Comparison of ENCODE assay signal across 25 cellular contexts in genomic region chr1:214154596-214155261, GRCh38.
DNase-seq lines count a peak whose midpoint lies in the region; ATAC-seq and TF ChIP-seq lines count a peak whose summit lies in the region.
"Had no signal": no experiment of that assay in that cellular context is flagged by ENCODE, and none has a peak within 500 bp of the region (broad histone marks: within the 10 kb centered on the region; RNA-seq: fewer than 3 reads in every experiment).

No MANE protein-coding gene starts in this region.

- no peaks in the 10 kb centered on the region for H3K79me2 ChIP-seq in GM23338 (replicated peaks; ENCODE audit: insufficient read depth)

- H3K27ac Mint-ChIP-seq in GM23338, result no peak overlapping the region
- peak overlapping the region; percentile 69 for H3K27ac Mint-ChIP-seq in neural crest cell (ENCODE audit: unreplicated experiment)
- H3K27ac Mint-ChIP-seq: CD4-positive, CD25-positive, alpha-beta regulatory T cell; HFFc6; IgD-negative memory B cell had no signal

- no peak overlapping the region for H3K4me3 Mint-ChIP-seq in GM23338
- H3K4me3 Mint-ChIP-seq in neural crest cell, result peak overlapping the region; percentile 11
- H3K4me3 Mint-ChIP-seq: CD4-positive, CD25-positive, alpha-beta regulatory T cell; HFFc6; IgD-negative memory B cell had no signal

- no peak for TF ChIP-seq EP300 in ovary (IDR thresholded peaks at IDR 0.05)

- 30 to 37% (median 34%) methylated on average over 6 of the region's 6 CpGs for WGBS in ovary, 3 donors

- H3K27me3 ChIP-seq in GM23338 (ENCODE audit: insufficient read depth) (no peaks in the 10 kb centered on the region), iPS-20b (ENCODE audit: insufficient read depth, low read length) (peaks cover 54% of the 10 kb centered on the region), ovary (no peaks in the 10 kb centered on the region)
- H3K27me3 ChIP-seq: BE2C had no signal

- H3K9me3 Mint-ChIP-seq in GM23338 (peaks cover 4% of the 10 kb centered on the region; the same call in 1 of the 3 replicates), neural crest cell (peaks cover 4% of the 10 kb centered on the region)
- H3K9me3 Mint-ChIP-seq: HFFc6 had no signal

- H3F3A ChIP-seq in GM23338 (replicated peaks; ENCODE audit: low read depth), result no peaks in the 10 kb centered on the region

- H3K36me3 ChIP-seq in GM23338 (ENCODE audit: insufficient read depth) (no peaks in the 10 kb centered on the region), iPS-20b (ENCODE audit: insufficient read depth, low read depth, low read length) (no peaks in the 10 kb centered on the region), ovary (no peaks in the 10 kb centered on the region)
- H3K36me3 ChIP-seq: BE2C had no signal

- peak; percentile 49 for DNase-seq in GM23338 (ENCODE audit: low spot score)
- no peak for DNase-seq in neural crest cell (ENCODE audit: low read depth, low spot score)
- DNase-seq in activated effector memory CD4-positive, alpha-beta T cell treated with Interleukin-2 at 50 U/mL for 16 hours, result no peak
- DNase-seq in OCI-M2 (lab: John Stamatoyannopoulos, UW; ENCODE audit: unreplicated experiment), result no peak
- no peak for DNase-seq in ovary
- DNase-seq: BE2C; Caco-2; CD4-positive, CD25-positive, alpha-beta regulatory T cell; DMS153; HFFc6; Karpas-422; MM.1S; NCI-H1092; NCI-H146; NCI-H2029 treated with DMSO at 0.1 percent for 48 hours; NCI-H2171 treated with DMSO at 0.1 percent for 48 hours; NCI-H446; NCI-H526 treated with DMSO at 0.1 percent for 48 hours had no signal

- H3K4me1 Mint-ChIP-seq in GM23338 (peaks cover 22% of the 10 kb centered on the region), neural crest cell (peaks cover 34% of the 10 kb centered on the region)
- H3K4me1 Mint-ChIP-seq: CD4-positive, CD25-positive, alpha-beta regulatory T cell; IgD-negative memory B cell had no signal

- H3K4me3 ChIP-seq in GM23338 (no peak overlapping the region), iPS-20b (ENCODE audit: low read length) (peak overlapping the region; percentile 22), ovary (no peak overlapping the region)
- H3K4me3 ChIP-seq: GM12878 had no signal

- H3K27ac ChIP-seq in GM23338 (ENCODE audit: low read depth), result no peak overlapping the region
- no peak overlapping the region for H3K27ac ChIP-seq in iPS-20b (ENCODE audit: low read length)
- no peak overlapping the region for H3K27ac ChIP-seq in ovary
- H3K27ac ChIP-seq: HL-60 had no signal

- no peaks in the 10 kb centered on the region for H3K9me3 ChIP-seq in iPS-20b (ENCODE audit: insufficient read depth, low read depth, low read length)
- no peaks in the 10 kb centered on the region for H3K9me3 ChIP-seq in ovary
- H3K9me3 ChIP-seq: BE2C, Caco-2 had no signal

- H3K4me1 ChIP-seq in GM23338 (ENCODE audit: insufficient read depth) (peaks cover 8% of the 10 kb centered on the region), iPS-20b (ENCODE audit: insufficient read depth, low read length) (peaks cover 15% of the 10 kb centered on the region), ovary (ENCODE audit: insufficient read depth) (no peaks in the 10 kb centered on the region)
- H3K4me1 ChIP-seq: Caco-2 had no signal

- H4K20me1 ChIP-seq in GM23338 (replicated peaks; ENCODE audit: insufficient read depth), result no peaks in the 10 kb centered on the region

- peak overlapping the region; percentile 28; the same call in 1 of the 2 replicates for H3K4me2 ChIP-seq in GM23338

- H3K27me3 Mint-ChIP-seq in GM23338 (ENCODE audit: insufficient read depth, low read depth, poor library complexity) (no peaks in the 10 kb centered on the region), neural crest cell (ENCODE audit: low read depth) (peaks cover 11% of the 10 kb centered on the region)

- H3K36me3 Mint-ChIP-seq in GM23338 (ENCODE audit: low read depth), result no peaks in the 10 kb centered on the region
- H3K36me3 Mint-ChIP-seq in neural crest cell (ENCODE audit: low read depth), result no peaks in the 10 kb centered on the region
- H3K36me3 Mint-ChIP-seq: CD4-positive, CD25-positive, alpha-beta regulatory T cell; IgD-negative memory B cell had no signal

- H3K9ac ChIP-seq in iPS-20b (ENCODE audit: low read depth, low read length), result no peak overlapping the region

- TF ChIP-seq CTCF in GM23338 (conservative IDR thresholded peaks at IDR 0.05; ENCODE audit: low read depth in 2 of 2) (no peak), neural crest cell (conservative IDR thresholded peaks at IDR 0.05) (no peak), ovary (IDR thresholded peaks at IDR 0.05) (no peak)

- TF ChIP-seq POLR2A in ovary (IDR thresholded peaks at IDR 0.05), result no peak

- ATAC-seq in GM23338, result peak; percentile 85
- ATAC-seq in SK-N-SH treated with all-trans-retinoic acid at 6 μM for 48 hours, result no peak
- ATAC-seq in HG03457 (IDR thresholded peaks at IDR 0.05; ENCODE audit: unreplicated experiment), result no peak
- ATAC-seq: GM12878, Right ventricle myocardium inferior had no signal

- intact Hi-C loops in ovary (cut with DNase I), result no loop called here

- no peaks in the 10 kb centered on the region; the same call in 1 of the 2 replicates for H3K9me2 ChIP-seq in GM23338 (ENCODE audit: insufficient read depth)

- 0 out of 2 replicates have a peak overlapping the region, but pooled peaks have one; percentile 35 for H2AFZ ChIP-seq in GM23338

TF ChIP-seq in GM23338, 12 proteins besides CTCF, POLR2A, EP300 and RAD21 (continues in another document):
- TF ChIP-seq NANOG (IDR thresholded peaks at IDR 0.05; ENCODE audit: borderline replicate concordance), result no peak
- TF ChIP-seq ZNF114 (CRISPR knock-in tag; IDR thresholded peaks at IDR 0.05), result no peak
- TF ChIP-seq EZH2 (IDR thresholded peaks at IDR 0.05; ENCODE audit: low read depth, unreplicated experiment), result no peak
- TF ChIP-seq STAT1 (IDR thresholded peaks at IDR 0.05; ENCODE audit: unreplicated experiment), result no peak
- no peak for TF ChIP-seq POLR2AphosphoS5 (IDR thresholded peaks at IDR 0.05; ENCODE audit: low read depth)
- TF ChIP-seq ZNF331 (CRISPR knock-in tag; IDR thresholded peaks at IDR 0.05; ENCODE audit: low read depth), result no peak
- no peak for TF ChIP-seq CREB1 (CRISPR knock-in tag; IDR thresholded peaks at IDR 0.05; ENCODE audit: low read depth)
- no peak for TF ChIP-seq JUNB (IDR thresholded peaks at IDR 0.05; ENCODE audit: unreplicated experiment)

TF ChIP-seq in SK-N-SH treated with all-trans-retinoic acid at 6 μM for 48 hours, 23 proteins besides CTCF, POLR2A, EP300 and RAD21:
- TF ChIP-seq TCF4 (CRISPR knock-in tag; IDR thresholded peaks at IDR 0.05; ENCODE audit: borderline replicate concordance) (peak; percentile 44), TSHZ2 (CRISPR knock-in tag; IDR thresholded peaks at IDR 0.05) (no peak)
